2 cellular contexts compared by ENCODE assay signal in the genomic region with DNA sequence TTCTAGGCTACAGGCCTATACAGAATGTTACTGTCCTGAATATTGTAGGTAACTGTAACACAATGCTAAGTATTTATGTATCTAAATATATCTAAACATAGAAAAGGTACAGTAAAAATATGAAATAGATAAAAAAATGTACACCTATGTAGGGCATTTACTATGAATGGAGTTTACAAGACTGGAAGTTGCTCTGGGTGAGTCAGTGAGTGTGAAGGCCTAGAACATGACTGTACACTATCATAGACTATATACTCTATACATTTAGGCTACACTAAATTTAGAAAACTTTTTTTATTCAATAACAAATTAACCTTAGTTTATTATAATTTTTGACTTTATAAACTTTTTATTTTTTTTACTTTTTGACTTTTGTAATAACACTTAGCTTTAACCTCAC.
TF ChIP-seq lines count a peak whose summit lies in the region.

No MANE protein-coding gene starts in this region.

TF ChIP-seq in SK-N-SH, 30 proteins besides CTCF, POLR2A, EP300 and RAD21 (continued from another document):
- TF ChIP-seq REST (IDR thresholded peaks at IDR 0.05; ENCODE audit: low read depth, low read length) (no peak), MEF2A (IDR thresholded peaks at IDR 0.05; ENCODE audit: borderline replicate concordance, low read depth) (no peak)
- TF ChIP-seq, protein P1, sequence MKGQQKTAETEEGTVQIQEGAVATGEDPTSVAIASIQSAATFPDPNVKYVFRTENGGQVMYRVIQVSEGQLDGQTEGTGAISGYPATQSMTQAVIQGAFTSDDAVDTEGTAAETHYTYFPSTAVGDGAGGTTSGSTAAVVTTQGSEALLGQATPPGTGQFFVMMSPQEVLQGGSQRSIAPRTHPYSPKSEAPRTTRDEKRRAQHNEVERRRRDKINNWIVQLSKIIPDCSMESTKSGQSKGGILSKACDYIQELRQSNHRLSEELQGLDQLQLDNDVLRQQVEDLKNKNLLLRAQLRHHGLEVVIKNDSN (IDR thresholded peaks at IDR 0.05; ENCODE audit: borderline replicate concordance, low read depth): no peak
- TF ChIP-seq, protein P2, sequence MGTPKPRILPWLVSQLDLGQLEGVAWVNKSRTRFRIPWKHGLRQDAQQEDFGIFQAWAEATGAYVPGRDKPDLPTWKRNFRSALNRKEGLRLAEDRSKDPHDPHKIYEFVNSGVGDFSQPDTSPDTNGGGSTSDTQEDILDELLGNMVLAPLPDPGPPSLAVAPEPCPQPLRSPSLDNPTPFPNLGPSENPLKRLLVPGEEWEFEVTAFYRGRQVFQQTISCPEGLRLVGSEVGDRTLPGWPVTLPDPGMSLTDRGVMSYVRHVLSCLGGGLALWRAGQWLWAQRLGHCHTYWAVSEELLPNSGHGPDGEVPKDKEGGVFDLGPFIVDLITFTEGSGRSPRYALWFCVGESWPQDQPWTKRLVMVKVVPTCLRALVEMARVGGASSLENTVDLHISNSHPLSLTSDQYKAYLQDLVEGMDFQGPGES (IDR thresholded peaks at IDR 0.05; ENCODE audit: low read depth, low read length): no peak

TF ChIP-seq in SK-N-SH treated with all-trans-retinoic acid at 6 μM for 48 hours, 23 proteins besides CTCF, POLR2A, EP300 and RAD21 (continued from another document):
- TF ChIP-seq CREB5 (CRISPR knock-in tag; IDR thresholded peaks at IDR 0.05; ENCODE audit: low read depth): no peak
- no peak for TF ChIP-seq POU6F1 (CRISPR knock-in tag; IDR thresholded peaks at IDR 0.05; ENCODE audit: borderline replicate concordance, low read depth)
- no peak for TF ChIP-seq ISL1 (CRISPR knock-in tag; IDR thresholded peaks at IDR 0.05)
- no peak for TF ChIP-seq ZC3H10 (CRISPR knock-in tag; IDR thresholded peaks at IDR 0.05)
